In the genomic region with DNA sequence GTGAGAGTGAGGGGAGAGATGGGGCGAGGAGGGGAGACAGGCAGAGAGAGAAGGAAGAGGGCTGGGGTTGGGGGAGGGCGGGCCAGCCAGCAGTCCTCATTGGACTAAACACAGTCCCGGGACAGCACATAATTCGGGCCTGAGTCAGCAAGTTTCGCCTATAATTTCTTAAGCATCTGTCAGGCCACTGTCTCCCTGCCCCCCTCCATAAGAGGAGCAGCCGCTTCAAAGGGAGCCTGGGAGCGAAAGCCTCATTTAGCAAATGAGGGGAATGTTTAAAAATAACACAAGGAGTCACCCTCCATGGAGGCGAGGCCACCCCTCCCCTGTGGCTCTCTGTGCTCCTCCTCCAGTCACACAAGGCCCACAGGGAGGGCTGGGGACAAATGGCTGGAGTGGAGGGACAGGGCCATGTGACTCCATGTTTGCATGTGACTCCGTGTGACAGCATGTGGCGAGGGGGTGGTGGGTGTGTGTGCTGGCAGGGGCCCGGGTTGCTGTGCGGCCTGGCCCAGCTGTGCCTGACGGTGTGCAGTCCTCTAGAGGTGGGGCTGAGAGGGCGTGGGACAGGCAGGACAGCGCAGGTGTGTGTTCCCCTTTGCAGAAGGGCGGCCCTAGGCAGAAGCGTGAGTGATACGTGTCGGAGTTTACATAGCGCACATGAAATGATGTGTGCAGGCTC, we compare ENCODE assay signal across 12 cellular contexts.
DNase-seq lines count a peak whose midpoint lies in the region; ATAC-seq, FAIRE-seq and TF ChIP-seq lines count a peak whose summit lies in the region.
"Had no signal": no experiment of that assay in that cellular context is flagged by ENCODE, and none has a peak within 500 bp of the region (broad histone marks: within the 10 kb centered on the region; RNA-seq: fewer than 3 reads in every experiment).

No MANE protein-coding gene starts in this region.

- WGBS in A549 (ENCODE audit: missing lambda C conversion rate): 74% methylated on average over 15 of the region's 20 CpGs

- no peaks in the 10 kb centered on the region for H3K27me3 Mint-ChIP-seq in CD4-positive, alpha-beta T cell
- H3K27me3 Mint-ChIP-seq: activated naive CD8-positive, alpha-beta T cell treated with anti-CD3 and anti-CD28 coated beads for 36 hours had no signal

- no peak for FAIRE-seq in A549 (lab: Jason Lieb, UNC)
- FAIRE-seq in kidney (lab: Jason Lieb, UNC): no peak

- CTCF ChIA-PET in A549 (lab: Yijun Ruan, JAX): no interaction called here
- CTCF ChIA-PET in CD4-positive, alpha-beta T cell (lab: Charles Lee): no interaction called here

- no peak overlapping the region for H3K27ac Mint-ChIP-seq in CD4-positive, alpha-beta T cell
- H3K27ac Mint-ChIP-seq: activated naive CD8-positive, alpha-beta T cell treated with anti-CD3 and anti-CD28 coated beads for 36 hours had no signal

- no peaks in the 10 kb centered on the region for H3K4me1 Mint-ChIP-seq in CD4-positive, alpha-beta T cell (ENCODE audit: low read depth)

- H3K36me3 ChIP-seq in kidney (ENCODE audit: control insufficient read depth in 1 of 2, insufficient read depth in 2 of 2, low read length in 2 of 2): no peaks in the 10 kb centered on the region
- H3K36me3 ChIP-seq: SJCRH30, stomach had no signal

- H3K27ac ChIP-seq in A549 (no peak overlapping the region), kidney (ENCODE audit: low read depth in 2 of 2, low read length in 2 of 2) (no peak overlapping the region)
- H3K27ac ChIP-seq in CD4-positive, alpha-beta T cell (ENCODE audit: low read depth, low read length): no peak overlapping the region
- H3K27ac ChIP-seq: SJCRH30, stomach had no signal

- no peaks in the 10 kb centered on the region for H3K4me1 ChIP-seq in A549
- H3K4me1 ChIP-seq in kidney (ENCODE audit: control insufficient read depth in 1 of 2, insufficient read depth in 1 of 2, low read depth in 1 of 2, low read length in 2 of 2): no peaks in the 10 kb centered on the region
- H3K4me1 ChIP-seq: SJCRH30 had no signal

- POLR2A ChIA-PET in A549 (lab: Yijun Ruan, JAX): no interaction called here
- POLR2A ChIA-PET in CD4-positive, alpha-beta T cell (lab: Charles Lee): no interaction called here

- no peak for DNase-seq in A549 (ENCODE audit: low read depth in 1 of 2, low spot score in 1 of 2)
- DNase-seq in HPDE6-E6E7 (ENCODE audit: extremely low spot score): peak; percentile 19
- peak; percentile 23 for DNase-seq in astrocyte of the spinal cord (ENCODE audit: low read depth, low spot score)
- DNase-seq in kidney: peak; percentile 84
- DNase-seq in DMS53 treated with DMSO at 0.1 percent for 48 hours (lab: John Stamatoyannopoulos, UW; ENCODE audit: unreplicated experiment): no peak
- DNase-seq in stimulated activated CD8-positive, alpha-beta memory T cell treated with anti-CD3 and anti-CD28 coated beads, Interleukin-4, amount 100 ng/mL, for 48 hours: no peak
- no peak for DNase-seq in CD4-positive, alpha-beta T cell
- no peak for DNase-seq in AML-193 (lab: John Stamatoyannopoulos, UW)
- DNase-seq: activated naive CD8-positive, alpha-beta T cell treated with anti-CD3 and anti-CD28 coated beads for 36 hours; DMS153; stomach had no signal

- H3K9ac ChIP-seq in kidney (ENCODE audit: low read length in 2 of 2): no peak overlapping the region

- ATAC-seq in A549: 0 out of 6 replicates have a peak, but pooled peaks of 1 of the 2 experiments have one; percentile 45
- ATAC-seq in CD4-positive, alpha-beta T cell (ENCODE audit: poor library complexity): no peak

- TF ChIP-seq RAD21 in A549 (conservative IDR thresholded peaks at IDR 0.05 in 1 of 2, IDR thresholded peaks at IDR 0.05 in 1 of 2): no peak

- no peak for TF ChIP-seq POLR2A in A549 (IDR thresholded peaks at IDR 0.05; ENCODE audit: low read length)

- no peaks in the 10 kb centered on the region for H3K9me3 ChIP-seq in A549
- no peaks in the 10 kb centered on the region for H3K9me3 ChIP-seq in kidney (ENCODE audit: control insufficient read depth in 1 of 2, low read length in 2 of 2)
- H3K9me3 ChIP-seq in CD4-positive, alpha-beta T cell (ENCODE audit: control insufficient read depth, low read length): no peaks in the 10 kb centered on the region
- H3K9me3 ChIP-seq: SJCRH30, stomach had no signal

- in situ Hi-C loops in astrocyte of the spinal cord (cut with HindIII; ENCODE audit: low sequenced_read_pairs): no loop called here

- H3K4me3 ChIP-seq in A549 (no peak overlapping the region), astrocyte of the spinal cord (ENCODE audit: low read depth, low read length) (no peak overlapping the region), kidney (ENCODE audit: low read length in 2 of 2) (no peak overlapping the region)
- H3K4me3 ChIP-seq: SJCRH30, stomach had no signal

- intact Hi-C loops in kidney (cut with DNase I): no loop called here
- intact Hi-C loops in CD4-positive, alpha-beta T cell (cut with DNase I, micrococcal nuclease): no loop called here

- no peaks in the 10 kb centered on the region for H3K9me3 Mint-ChIP-seq in CD4-positive, alpha-beta T cell
- H3K9me3 Mint-ChIP-seq: activated naive CD8-positive, alpha-beta T cell treated with anti-CD3 and anti-CD28 coated beads for 36 hours had no signal

- no peak for TF ChIP-seq EP300 in A549 (IDR thresholded peaks at IDR 0.05)

- H3K4me2 ChIP-seq in A549: no peak overlapping the region

- TF ChIP-seq CTCF in A549 (IDR thresholded peaks at IDR 0.05): no peak
- TF ChIP-seq CTCF in astrocyte of the spinal cord (IDR thresholded peaks at IDR 0.05; ENCODE audit: low read depth, low read length): no peak
- TF ChIP-seq CTCF in kidney (IDR thresholded peaks at IDR 0.05; ENCODE audit: borderline replicate concordance, extremely low read depth, insufficient read depth): no peak
- TF ChIP-seq CTCF in CD4-positive, alpha-beta T cell (IDR thresholded peaks at IDR 0.05): no peak

- H3K4me3 Mint-ChIP-seq in CD4-positive, alpha-beta T cell: no peak overlapping the region
- H3K4me3 Mint-ChIP-seq: activated naive CD8-positive, alpha-beta T cell treated with anti-CD3 and anti-CD28 coated beads for 36 hours had no signal

- H3K27me3 ChIP-seq in CD4-positive, alpha-beta T cell (ENCODE audit: control insufficient read depth, insufficient read depth, low read length): no peaks in the 10 kb centered on the region
- H3K27me3 ChIP-seq: SJCRH30, stomach had no signal

- no peaks in the 10 kb centered on the region for H3K36me3 Mint-ChIP-seq in CD4-positive, alpha-beta T cell (ENCODE audit: low read depth)
- H3K36me3 Mint-ChIP-seq: activated naive CD8-positive, alpha-beta T cell treated with anti-CD3 and anti-CD28 coated beads for 36 hours had no signal

TF ChIP-seq in A549, 52 proteins besides CTCF, POLR2A, EP300 and RAD21:
- TF ChIP-seq FOSL2 (IDR thresholded peaks at IDR 0.05) (no peak), FOSL2 (CRISPR knock-in tag; IDR thresholded peaks at IDR 0.05) (no peak), RARB (CRISPR knock-in tag; IDR thresholded peaks at IDR 0.05) (no peak), MAFK (IDR thresholded peaks at IDR 0.05; ENCODE audit: partially characterized antibody) (peak; percentile 65), EHF (CRISPR knock-in tag; IDR thresholded peaks at IDR 0.05) (no peak)
TF ChIP-seq in A549: peak in this region for 1.

Comparison
In these comparisons a context has a peak if more than half of its experiments do, and no peak if none do; other contexts are left out.
1. DNase-seq: peak in HPDE6-E6E7 (single experiment), astrocyte of the spinal cord (single experiment) and kidney (single experiment); none in A549 (0 of 2), DMS53 treated with DMSO at 0.1 percent for 48 hours (single experiment), stimulated activated CD8-positive, alpha-beta memory T cell treated with anti-CD3 and anti-CD28 coated beads, Interleukin-4, amount 100 ng/mL, for 48 hours (single experiment), CD4-positive, alpha-beta T cell (0 of 10) and AML-193 (0 of 2).